Comparison of ENCODE assay signal across 16 cellular contexts in genomic region chr9:13070612-13071595, GRCh38.
A peak's percentile ranks its signal among the peaks of the same experiment; 100 is the strongest.
DNase-seq lines count a peak whose midpoint lies in the region; ATAC-seq, FAIRE-seq and TF ChIP-seq lines count a peak whose summit lies in the region.
"Had no signal": no experiment of that assay in that cellular context is flagged by ENCODE, and none has a peak within 500 bp of the region (broad histone marks: within the 10 kb centered on the region; RNA-seq: fewer than 3 reads in every experiment).

No MANE protein-coding gene starts in this region.

- no peaks in the 10 kb centered on the region for H3K36me3 ChIP-seq in liver (ENCODE audit: control insufficient read depth in 4 of 4, insufficient read depth in 3 of 4, low read depth in 1 of 4, low read length in 3 of 4)
- no peaks in the 10 kb centered on the region for H3K36me3 ChIP-seq in HepG2 (replicated peaks in 1 of 2; ENCODE audit: control insufficient read depth in 1 of 2, insufficient read depth in 2 of 2, low read length in 2 of 2)
- H3K36me3 ChIP-seq in keratinocyte (ENCODE audit: control insufficient read depth in 2 of 2, extremely low read depth in 1 of 2, insufficient read depth in 2 of 2, low read length in 2 of 2), result no peaks in the 10 kb centered on the region
- H3K36me3 ChIP-seq in PC-9 (ENCODE audit: low read depth), result no peaks in the 10 kb centered on the region

- no peak for FAIRE-seq in HepG2 (lab: Jason Lieb, UNC)
- no peak for FAIRE-seq in keratinocyte (lab: Jason Lieb, UNC)
- FAIRE-seq in HTR-8/SVneo (lab: Jason Lieb, UNC), result no peak
- FAIRE-seq: H1 had no signal

- peak overlapping the region; percentile 44 to 77 for H3K9ac ChIP-seq in liver (ENCODE audit: low read depth in 1 of 2, low read length in 2 of 2)
- H3K9ac ChIP-seq in HepG2 (ENCODE audit: insufficient read depth, low read depth, low read length), result no peak overlapping the region
- no peak overlapping the region for H3K9ac ChIP-seq in keratinocyte (ENCODE audit: control insufficient read depth, extremely low read depth, insufficient read depth, low read length)

- H3K9me2 ChIP-seq in PC-9 (ENCODE audit: insufficient read depth), result no peaks in the 10 kb centered on the region

- H3K9me3 ChIP-seq in liver (ENCODE audit: control insufficient read depth in 4 of 4, low read length in 3 of 4) (no peaks in the 10 kb centered on the region), HepG2 (ENCODE audit: low read length) (no peaks in the 10 kb centered on the region), keratinocyte (ENCODE audit: control insufficient read depth, low read depth, low read length) (no peaks in the 10 kb centered on the region), PC-9 (ENCODE audit: insufficient read depth, low read depth) (no peaks in the 10 kb centered on the region)
- H3K9me3 ChIP-seq: Caco-2 had no signal

- no peak for TF ChIP-seq CTCF in liver (IDR thresholded peaks at IDR 0.05; ENCODE audit: low read depth, low read length, missing input control)
- no peak for TF ChIP-seq CTCF in HepG2 (CRISPR knock-in tag; IDR thresholded peaks at IDR 0.05)
- no peak for TF ChIP-seq CTCF in keratinocyte (optimal IDR thresholded peaks at IDR 0.05 in 1 of 3, IDR thresholded peaks at IDR 0.05 in 1 of 3, conservative IDR thresholded peaks at IDR 0.05 in 1 of 3; ENCODE audit: extremely low read depth in 1 of 3, insufficient read depth in 2 of 3, low read length in 3 of 3)
- no peak for TF ChIP-seq CTCF in PC-9 (conservative IDR thresholded peaks at IDR 0.05)

- H3K9me1 ChIP-seq in keratinocyte (ENCODE audit: control insufficient read depth, extremely low read depth, insufficient read depth, low read length), result no peaks in the 10 kb centered on the region

- H3K4me3 ChIP-seq in liver (ENCODE audit: low read depth in 1 of 3, low read length in 3 of 3) (no peak overlapping the region), HepG2 (replicated peaks in 1 of 3; ENCODE audit: insufficient read depth in 1 of 3, low read depth in 2 of 3, low read length in 3 of 3) (no peak overlapping the region), keratinocyte (ENCODE audit: control insufficient read depth in 2 of 3, extremely low read depth in 1 of 3, insufficient read depth in 2 of 3, low read depth in 1 of 3, low read length in 3 of 3) (no peak overlapping the region), PC-9 (no peak overlapping the region)

- no peak for ATAC-seq in HepG2
- no peak for ATAC-seq in GM21786 (IDR thresholded peaks at IDR 0.05; ENCODE audit: unreplicated experiment)
- no peak for ATAC-seq in GM21619 (IDR thresholded peaks at IDR 0.05; ENCODE audit: unreplicated experiment)
- ATAC-seq: Panc1 had no signal

- CTCF ChIA-PET in HepG2 (lab: Yijun Ruan, JAX; ENCODE audit: low intra/inter-chr PET ratio, low total read pairs) (no interaction called here), PC-9 (lab: Charles Lee) (no interaction called here)

- intact Hi-C loops in HepG2 (cut with micrococcal nuclease; ENCODE audit: unreplicated experiment) (no loop called here), PC-9 (cut with micrococcal nuclease; ENCODE audit: unreplicated experiment) (no loop called here)

- DNase-seq in HepG2 (ENCODE audit: low spot score) (no peak), NCI-H2227 (lab: John Stamatoyannopoulos, UW; ENCODE audit: unreplicated experiment) (peak; percentile 14), keratinocyte (ENCODE audit: low read depth, low spot score) (no peak), PC-9 (no peak), HTR-8/SVneo (ENCODE audit: insufficient read length, low spot score) (no peak)
- DNase-seq: Caco-2, GF-D8, NCI-H1436, NCI-H526, Right ventricle myocardium superior, T-helper 2 cell had no signal

- WGBS in liver, result 40% methylated on average over 12 of the region's 12 CpGs
- 43% methylated on average over 12 of the region's 12 CpGs for WGBS in HepG2 (ENCODE audit: low lambda C conversion rate)

- no peak for TF ChIP-seq POLR2A in HepG2 (IDR thresholded peaks at IDR 0.05; ENCODE audit: insufficient read depth in 1 of 2, low read depth in 2 of 2, low read length in 2 of 2)

- H3K79me2 ChIP-seq in HepG2 (ENCODE audit: insufficient read depth, low read length), result no peaks in the 10 kb centered on the region
- H3K79me2 ChIP-seq in keratinocyte (ENCODE audit: control insufficient read depth, insufficient read depth, low read length), result no peaks in the 10 kb centered on the region
- no peaks in the 10 kb centered on the region for H3K79me2 ChIP-seq in PC-9 (ENCODE audit: low read depth)

- TF ChIP-seq EP300 in HepG2 (IDR thresholded peaks at IDR 0.05; ENCODE audit: low read depth in 2 of 2, low read length in 2 of 2) (no peak), HepG2 (CRISPR knock-in tag; IDR thresholded peaks at IDR 0.05; ENCODE audit: borderline replicate concordance) (no peak)

- no peak overlapping the region for H2AFZ ChIP-seq in HepG2 (ENCODE audit: low read length)
- peak overlapping the region; percentile 69 for H2AFZ ChIP-seq in keratinocyte (ENCODE audit: control insufficient read depth, low read length)
- no peak overlapping the region for H2AFZ ChIP-seq in PC-9

- H4K20me1 ChIP-seq in HepG2 (ENCODE audit: insufficient read depth, low read length) (no peaks in the 10 kb centered on the region), keratinocyte (ENCODE audit: control insufficient read depth, extremely low read depth, insufficient read depth, low read length) (no peaks in the 10 kb centered on the region), PC-9 (ENCODE audit: insufficient read depth) (no peaks in the 10 kb centered on the region)

- in situ Hi-C loops in HepG2 (cut with HindIII; ENCODE audit: extremely low pct_ligation_motif_present, low pct_unique_long_range_greater_than_20kb), result no loop called here

- POLR2A ChIA-PET in HepG2 (lab: Yijun Ruan, JAX) (no interaction called here), PC-9 (lab: Charles Lee; ENCODE audit: unreplicated experiment) (no interaction called here)

- H3K4me2 ChIP-seq in HepG2 (ENCODE audit: low read depth, low read length) (no peak overlapping the region), keratinocyte (ENCODE audit: control insufficient read depth, extremely low read depth, insufficient read depth, low read depth, low read length) (peak overlapping the region; percentile 10), PC-9 (no peak overlapping the region)

- dilution Hi-C loops in keratinocyte (cut with MboI; ENCODE audit: extremely low pct_ligation_motif_present, low sequenced_read_pairs), result no loop called here

- H3K4me1 ChIP-seq in liver (ENCODE audit: control insufficient read depth in 4 of 4, insufficient read depth in 4 of 4, low read length in 3 of 4) (peaks cover 0 to 18% (median 1%) of the 10 kb centered on the region in 4 donors), HepG2 (ENCODE audit: insufficient read depth, low read length) (peaks cover 8% of the 10 kb centered on the region; the same call in 1 of the 2 replicates), keratinocyte (ENCODE audit: control insufficient read depth, extremely low read depth, insufficient read depth, low read length) (peaks cover 6% of the 10 kb centered on the region), PC-9 (replicated peaks; ENCODE audit: insufficient read depth) (no peaks in the 10 kb centered on the region)
- H3K4me1 ChIP-seq: Caco-2 had no signal

- no peaks in the 10 kb centered on the region for H3F3A ChIP-seq in PC-9 (ENCODE audit: insufficient read depth, low read depth)

- no TSS peak for BruUV-seq in HepG2 (replicated peaks; lab: Mats Ljungman, UMichigan)
- BruUV-seq in PC-9 (replicated peaks; lab: Mats Ljungman, UMichigan), result no TSS peak

- H3K27me3 ChIP-seq in liver (ENCODE audit: control insufficient read depth in 4 of 4, insufficient read depth in 4 of 4, low read length in 3 of 4) (no peaks in the 10 kb centered on the region), HepG2 (ENCODE audit: control insufficient read depth in 1 of 2, insufficient read depth in 2 of 2, low read length in 2 of 2) (no peaks in the 10 kb centered on the region), keratinocyte (ENCODE audit: control insufficient read depth, extremely low read depth, insufficient read depth, low read length) (no peaks in the 10 kb centered on the region), PC-9 (ENCODE audit: insufficient read depth, low read depth) (no peaks in the 10 kb centered on the region)

- TF ChIP-seq RAD21 in liver (IDR thresholded peaks at IDR 0.05), result peak in 1 of 2 donors; percentile 21
- TF ChIP-seq RAD21 in HepG2 (CRISPR knock-in tag; IDR thresholded peaks at IDR 0.05), result no peak

- H3K27ac ChIP-seq in liver (ENCODE audit: low read depth in 1 of 2, low read length in 2 of 2) (peak overlapping the region; percentile 55 to 65), HepG2 (ENCODE audit: extremely low read length, insufficient read depth, low read length) (no peak overlapping the region), keratinocyte (ENCODE audit: control insufficient read depth, insufficient read depth, low read length) (no peak overlapping the region), PC-9 (no peak overlapping the region)

TF ChIP-seq in liver, 16 proteins besides CTCF, POLR2A, EP300 and RAD21 (continues in another document):
- TF ChIP-seq TAF1 (conservative IDR thresholded peaks at IDR 0.05) (no peak), EGR1 (IDR thresholded peaks at IDR 0.05; ENCODE audit: low read depth in 2 of 2) (no peak), MAX (IDR thresholded peaks at IDR 0.05) (no peak), FOXA1 (IDR thresholded peaks at IDR 0.05) (peak; percentile 65), HNF4G (IDR thresholded peaks at IDR 0.05) (no peak), NR2F2 (IDR thresholded peaks at IDR 0.05) (no peak), GABPA (IDR thresholded peaks at IDR 0.05 in 1 of 2, conservative IDR thresholded peaks at IDR 0.05 in 1 of 2) (no peak), FOXA2 (IDR thresholded peaks at IDR 0.05) (peak; percentile 36)

TF ChIP-seq in HepG2, 621 proteins besides CTCF, POLR2A, EP300 and RAD21:
- no peak for TF ChIP-seq FOXA1 (IDR thresholded peaks at IDR 0.05)
- TF ChIP-seq FOXA1 (CRISPR knock-in tag; IDR thresholded peaks at IDR 0.05), result no peak
TF ChIP-seq in HepG2: peak in this region for 0.

Comparison
In these comparisons a context has a peak if more than half of its experiments do, and no peak if none do; other contexts are left out.
1. H3K27ac ChIP-seq: peak in liver (2 of 2); none in HepG2 (single experiment), keratinocyte (single experiment) and PC-9 (single experiment).
2. H3K9ac ChIP-seq: peak in liver (2 of 2); none in HepG2 (single experiment) and keratinocyte (single experiment).